1 cellular context compared by ENCODE assay signal in the genomic region with DNA sequence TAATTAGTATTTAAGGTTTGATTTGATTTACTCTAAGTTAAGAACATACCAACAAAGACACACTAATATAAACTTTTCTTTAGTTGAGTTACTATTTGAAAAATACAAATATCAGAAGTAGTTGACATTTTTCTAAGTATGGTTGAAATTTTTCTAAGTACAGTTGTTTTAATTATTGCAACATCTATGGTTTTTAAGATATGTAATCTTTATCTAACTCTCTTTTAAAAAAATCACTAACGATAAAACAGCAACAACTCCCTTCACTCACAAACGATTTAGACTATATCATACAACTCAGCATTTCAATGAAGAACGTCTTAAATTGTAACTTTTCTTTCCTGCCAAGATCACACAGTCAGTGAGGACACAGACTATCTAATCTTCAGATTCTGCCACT.
TF ChIP-seq lines count a peak whose summit lies in the region.

No MANE protein-coding gene starts in this region.

TF ChIP-seq in neural cell, 6 proteins besides CTCF, POLR2A, EP300 and RAD21 (continued from another document):
- TF ChIP-seq MXI1 (conservative IDR thresholded peaks at IDR 0.05; ENCODE audit: poor library complexity, severe bottlenecking) = no peak
- TF ChIP-seq SMC3 (conservative IDR thresholded peaks at IDR 0.05; ENCODE audit: poor library complexity) = no peak
- TF ChIP-seq, protein P1, sequence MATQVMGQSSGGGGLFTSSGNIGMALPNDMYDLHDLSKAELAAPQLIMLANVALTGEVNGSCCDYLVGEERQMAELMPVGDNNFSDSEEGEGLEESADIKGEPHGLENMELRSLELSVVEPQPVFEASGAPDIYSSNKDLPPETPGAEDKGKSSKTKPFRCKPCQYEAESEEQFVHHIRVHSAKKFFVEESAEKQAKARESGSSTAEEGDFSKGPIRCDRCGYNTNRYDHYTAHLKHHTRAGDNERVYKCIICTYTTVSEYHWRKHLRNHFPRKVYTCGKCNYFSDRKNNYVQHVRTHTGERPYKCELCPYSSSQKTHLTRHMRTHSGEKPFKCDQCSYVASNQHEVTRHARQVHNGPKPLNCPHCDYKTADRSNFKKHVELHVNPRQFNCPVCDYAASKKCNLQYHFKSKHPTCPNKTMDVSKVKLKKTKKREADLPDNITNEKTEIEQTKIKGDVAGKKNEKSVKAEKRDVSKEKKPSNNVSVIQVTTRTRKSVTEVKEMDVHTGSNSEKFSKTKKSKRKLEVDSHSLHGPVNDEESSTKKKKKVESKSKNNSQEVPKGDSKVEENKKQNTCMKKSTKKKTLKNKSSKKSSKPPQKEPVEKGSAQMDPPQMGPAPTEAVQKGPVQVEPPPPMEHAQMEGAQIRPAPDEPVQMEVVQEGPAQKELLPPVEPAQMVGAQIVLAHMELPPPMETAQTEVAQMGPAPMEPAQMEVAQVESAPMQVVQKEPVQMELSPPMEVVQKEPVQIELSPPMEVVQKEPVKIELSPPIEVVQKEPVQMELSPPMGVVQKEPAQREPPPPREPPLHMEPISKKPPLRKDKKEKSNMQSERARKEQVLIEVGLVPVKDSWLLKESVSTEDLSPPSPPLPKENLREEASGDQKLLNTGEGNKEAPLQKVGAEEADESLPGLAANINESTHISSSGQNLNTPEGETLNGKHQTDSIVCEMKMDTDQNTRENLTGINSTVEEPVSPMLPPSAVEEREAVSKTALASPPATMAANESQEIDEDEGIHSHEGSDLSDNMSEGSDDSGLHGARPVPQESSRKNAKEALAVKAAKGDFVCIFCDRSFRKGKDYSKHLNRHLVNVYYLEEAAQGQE (IDR thresholded peaks at IDR 0.05; ENCODE audit: borderline replicate concordance) = no peak
